In the genomic region with DNA sequence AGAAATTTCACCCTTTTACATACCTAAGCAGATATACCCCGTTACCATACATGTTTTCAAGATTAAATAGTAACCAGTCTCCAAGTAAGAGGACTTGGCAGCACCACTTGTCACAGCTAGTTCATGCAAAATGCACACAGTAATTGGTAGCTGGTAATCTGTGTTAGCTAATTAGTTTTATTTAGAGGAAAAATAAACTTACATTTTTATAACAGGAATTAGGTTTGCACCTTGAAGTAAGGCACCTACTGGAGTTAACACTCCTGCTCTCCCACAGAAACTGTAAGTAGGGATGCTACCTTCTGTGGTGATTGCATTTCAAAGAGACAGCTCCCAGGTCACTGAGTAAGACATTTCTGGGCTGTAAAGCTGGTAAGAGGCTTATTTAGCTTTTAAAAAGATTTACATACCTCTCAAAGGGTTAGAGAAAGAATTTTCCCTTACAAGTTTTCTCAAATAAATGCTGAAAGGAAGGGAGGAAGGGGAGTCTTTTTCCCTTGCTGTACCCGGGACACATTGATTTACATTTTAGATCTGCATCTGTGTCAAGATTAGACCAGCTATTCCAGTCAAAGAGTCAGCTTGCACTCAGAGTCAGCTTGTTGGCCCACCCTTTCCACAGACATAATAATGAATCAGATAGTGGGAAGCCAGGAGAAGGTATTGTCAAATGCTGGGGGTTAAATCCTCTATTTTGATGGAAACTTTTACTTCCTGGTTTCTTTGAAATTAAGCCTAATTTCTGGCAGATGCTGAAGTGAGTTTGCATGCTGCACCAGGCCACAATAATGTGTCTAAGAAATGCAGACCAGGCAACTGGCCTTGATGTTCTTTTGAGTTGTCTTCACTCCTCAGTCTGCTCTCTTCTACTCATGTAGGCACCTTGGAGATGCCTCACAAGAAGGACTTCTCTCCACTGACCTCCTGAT, we compare ENCODE assay signal across 10 cellular contexts.
DNase-seq lines count a peak whose midpoint lies in the region; ATAC-seq and TF ChIP-seq lines count a peak whose summit lies in the region.
"Had no signal": no experiment of that assay in that cellular context is flagged by ENCODE, and none has a peak within 500 bp of the region (broad histone marks: within the 10 kb centered on the region; RNA-seq: fewer than 3 reads in every experiment).

No MANE protein-coding gene starts in this region.

- H3K9me3 Mint-ChIP-seq in activated naive CD8-positive, alpha-beta T cell treated with anti-CD3 and anti-CD28 coated beads for 36 hours: no peaks in the 10 kb centered on the region
- H3K9me3 Mint-ChIP-seq in mesothelial cell of epicardium: no peaks in the 10 kb centered on the region

- TF ChIP-seq CTCF in mesothelial cell of epicardium (IDR thresholded peaks at IDR 0.05; ENCODE audit: unreplicated experiment): no peak

- peak overlapping the region; percentile 34 for H3K4me3 ChIP-seq in HUES6 (ENCODE audit: low read depth, low read length)
- H3K4me3 ChIP-seq: thoracic aorta had no signal

- peak overlapping the region; percentile 85 for H3K27ac Mint-ChIP-seq in activated naive CD8-positive, alpha-beta T cell treated with anti-CD3 and anti-CD28 coated beads for 36 hours
- peak overlapping the region; percentile 94 for H3K27ac Mint-ChIP-seq in mesothelial cell of epicardium

- DNase-seq in CD1c-positive myeloid dendritic cell (ENCODE audit: extremely low spot score) (peak; percentile 37), mesothelial cell of epicardium (ENCODE audit: low spot score in 2 of 2, unreplicated experiment in 2 of 2) (no peak), T-helper 9 cell (no peak), NCI-H2171 (lab: John Stamatoyannopoulos, UW) (no peak)
- DNase-seq in activated naive CD8-positive, alpha-beta T cell treated with anti-CD3 and anti-CD28 coated beads for 36 hours: no peak
- DNase-seq in effector CD8-positive, alpha-beta T cell (lab: John Stamatoyannopoulos, UW): no peak
- DNase-seq: GDM1 had no signal

- no peaks in the 10 kb centered on the region for H3K27me3 ChIP-seq in HUES6 (ENCODE audit: control insufficient read depth, insufficient read depth, low read length)

- H3K4me1 Mint-ChIP-seq in activated naive CD8-positive, alpha-beta T cell treated with anti-CD3 and anti-CD28 coated beads for 36 hours: peaks cover 56% of the 10 kb centered on the region
- peaks cover 64% of the 10 kb centered on the region for H3K4me1 Mint-ChIP-seq in mesothelial cell of epicardium

- H3K9ac ChIP-seq in HUES6 (ENCODE audit: low read length): peak overlapping the region; percentile 31

- peaks cover 65% of the 10 kb centered on the region for H3K4me1 ChIP-seq in HUES6 (ENCODE audit: control insufficient read depth, insufficient read depth, low read length)

- peak overlapping the region; percentile 43 for H3K4me3 Mint-ChIP-seq in activated naive CD8-positive, alpha-beta T cell treated with anti-CD3 and anti-CD28 coated beads for 36 hours
- H3K4me3 Mint-ChIP-seq in mesothelial cell of epicardium: peak overlapping the region; percentile 11

- H3K36me3 ChIP-seq in HUES6 (ENCODE audit: control insufficient read depth, insufficient read depth, low read length): no peaks in the 10 kb centered on the region
- H3K36me3 ChIP-seq: thoracic aorta had no signal

- H3K9me3 ChIP-seq in HUES6 (ENCODE audit: control insufficient read depth, insufficient read depth, low read depth, low read length): no peaks in the 10 kb centered on the region
- H3K9me3 ChIP-seq: thoracic aorta had no signal

- no peak for ATAC-seq in HG03108 (IDR thresholded peaks at IDR 0.05; ENCODE audit: unreplicated experiment)

- H3K27me3 Mint-ChIP-seq in activated naive CD8-positive, alpha-beta T cell treated with anti-CD3 and anti-CD28 coated beads for 36 hours: no peaks in the 10 kb centered on the region
- H3K27me3 Mint-ChIP-seq in mesothelial cell of epicardium (ENCODE audit: low read depth): no peaks in the 10 kb centered on the region

- no peaks in the 10 kb centered on the region for H3K36me3 Mint-ChIP-seq in activated naive CD8-positive, alpha-beta T cell treated with anti-CD3 and anti-CD28 coated beads for 36 hours
- H3K36me3 Mint-ChIP-seq in mesothelial cell of epicardium: no peaks in the 10 kb centered on the region

- peak overlapping the region; percentile 2; the same call in 1 of the 2 replicates for H3K27ac ChIP-seq in HUES6 (ENCODE audit: low read depth, low read length)
